22 cellular contexts compared by ENCODE assay signal in genomic region chr14:69374235-69374634, GRCh38.
"Had no signal": no experiment of that assay in that cellular context is flagged by ENCODE, and none has a peak within 500 bp of the region (broad histone marks: within the 10 kb centered on the region; RNA-seq: fewer than 3 reads in every experiment).

No MANE protein-coding gene starts in this region.

- H3K9me3 ChIP-seq: gastroesophageal sphincter, mucosa of descending colon, right atrium auricular region, testis, transverse colon had no signal

- H3K4me1 ChIP-seq: gastroesophageal sphincter, right atrium auricular region, testis, transverse colon had no signal

- H3K27me3 Mint-ChIP-seq: effector memory CD8-positive, alpha-beta T cell; natural killer cell treated with Interleukin-12 subunit alpha and Interleukin-12 subunit beta and Interleukin-15 and Interleukin-18, amount 100 ng/mL, for 72 hours; stimulated activated naive B cell treated with anti-CD40 and anti-IgM and Interleukin-4, amounts not matched to agents 10 μg/mL and 1 μg/mL and 100 μg/mL, for 72 hours had no signal

- H3K27ac Mint-ChIP-seq: stimulated activated naive B cell treated with anti-CD40 and anti-IgM and Interleukin-4, amounts not matched to agents 10 μg/mL and 1 μg/mL and 100 μg/mL, for 72 hours had no signal

- DNase-seq: activated CD4-positive, alpha-beta T cell treated with anti-CD3 and anti-CD28 coated beads, Interleukin-2, amount 50 U/mL, for 4 hours; activated CD4-positive, CD25-positive, alpha-beta regulatory T cell treated with anti-CD3 and anti-CD28 coated beads, Interleukin-2, amount 50 U/mL, for 72 hours; activated gamma-delta T cell treated with Interleukin-2 at 50 U/mL for 16 hours; amygdala; caudate nucleus; cortex of kidney; effector memory CD8-positive, alpha-beta T cell; erythroblast; hippocampal formation; left cardiac atrium; left ventricle myocardium superior; mucosa of descending colon; stimulated activated CD4-positive, alpha-beta T cell treated with anti-CD3 and anti-CD28 coated beads, Interleukin-15, amount 100 ng/mL, for 24 hours; stimulated activated CD4-positive, alpha-beta T cell treated with anti-CD3 and anti-CD28 coated beads, Interleukin-2, amount 100 ng/mL, for 24 hours; stimulated activated naive B cell treated with anti-CD40 and anti-IgM and Interleukin-4, amounts not matched to agents 10 μg/mL and 1 μg/mL and 100 μg/mL, for 72 hours; T-helper 2 cell; testis; transverse colon had no signal

- H3K4me3 ChIP-seq: gastroesophageal sphincter, mucosa of descending colon, right atrium auricular region, testis, transverse colon had no signal

- FAIRE-seq: keratinocyte had no signal

- ATAC-seq: effector memory CD8-positive, alpha-beta T cell; gastroesophageal sphincter; left cardiac atrium; left ventricle myocardium superior; mucosa of descending colon; natural killer cell treated with Interleukin-12 subunit alpha and Interleukin-12 subunit beta and Interleukin-15 and Interleukin-18, amount 100 ng/mL, for 72 hours; stimulated activated naive B cell treated with anti-CD40 and anti-IgM and Interleukin-4, amounts not matched to agents 10 μg/mL and 1 μg/mL and 100 μg/mL, for 72 hours had no signal

- H3K27me3 ChIP-seq: gastroesophageal sphincter, right atrium auricular region, testis, transverse colon had no signal

- H3K4me3 Mint-ChIP-seq: effector memory CD8-positive, alpha-beta T cell; natural killer cell treated with Interleukin-12 subunit alpha and Interleukin-12 subunit beta and Interleukin-15 and Interleukin-18, amount 100 ng/mL, for 72 hours; stimulated activated naive B cell treated with anti-CD40 and anti-IgM and Interleukin-4, amounts not matched to agents 10 μg/mL and 1 μg/mL and 100 μg/mL, for 72 hours had no signal

- H3K27ac ChIP-seq: gastroesophageal sphincter, right atrium auricular region, testis, transverse colon had no signal

- H3K9me3 Mint-ChIP-seq: effector memory CD8-positive, alpha-beta T cell; natural killer cell treated with Interleukin-12 subunit alpha and Interleukin-12 subunit beta and Interleukin-15 and Interleukin-18, amount 100 ng/mL, for 72 hours had no signal
